In the genomic region with DNA sequence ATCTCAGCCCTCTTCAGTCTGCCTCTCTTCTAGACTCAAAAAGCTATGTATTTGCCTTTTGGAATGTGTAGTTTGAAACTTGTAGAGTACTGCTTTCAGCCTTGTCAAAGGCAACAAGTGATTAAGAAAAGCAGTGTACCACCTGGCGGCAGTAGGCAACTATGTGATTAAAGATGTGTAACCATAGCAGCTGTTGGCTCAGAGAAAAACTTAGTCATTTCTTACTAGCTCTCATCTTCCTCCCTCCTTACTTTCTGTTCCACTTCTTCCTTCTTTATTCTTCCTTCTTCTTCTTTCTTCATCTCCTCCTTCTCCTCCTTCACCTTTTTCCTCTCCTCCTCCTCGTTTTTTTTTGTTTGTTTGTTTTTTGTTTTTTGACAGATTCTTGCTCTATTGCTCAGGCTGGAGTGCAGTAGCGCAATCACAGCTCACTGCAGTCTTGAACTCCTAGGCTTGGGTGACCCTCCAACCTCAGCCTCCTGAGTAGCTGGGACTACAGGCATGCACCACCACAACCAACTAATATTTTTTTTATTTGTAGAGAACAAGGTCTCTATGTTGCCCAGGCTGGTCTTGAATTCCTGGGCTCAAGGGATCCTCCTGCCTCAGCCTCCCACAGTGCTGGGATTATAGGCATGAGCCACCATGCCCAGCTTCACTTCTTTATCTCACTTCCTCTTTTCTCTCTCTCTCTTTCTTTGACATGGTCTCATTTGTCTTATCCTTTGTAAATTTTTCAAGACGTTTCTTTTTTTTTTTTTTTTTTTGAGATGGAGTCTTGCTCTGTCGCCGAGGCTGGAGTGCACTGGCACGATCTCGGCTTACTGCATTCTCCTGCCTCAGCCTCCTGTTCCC, we compare ENCODE assay signal across 1 cellular context.
TF ChIP-seq lines count a peak whose summit lies in the region.

No MANE protein-coding gene starts in this region.

TF ChIP-seq in GM23338, 12 proteins besides CTCF, POLR2A, EP300 and RAD21 (continued from another document):
- TF ChIP-seq, protein P1, sequence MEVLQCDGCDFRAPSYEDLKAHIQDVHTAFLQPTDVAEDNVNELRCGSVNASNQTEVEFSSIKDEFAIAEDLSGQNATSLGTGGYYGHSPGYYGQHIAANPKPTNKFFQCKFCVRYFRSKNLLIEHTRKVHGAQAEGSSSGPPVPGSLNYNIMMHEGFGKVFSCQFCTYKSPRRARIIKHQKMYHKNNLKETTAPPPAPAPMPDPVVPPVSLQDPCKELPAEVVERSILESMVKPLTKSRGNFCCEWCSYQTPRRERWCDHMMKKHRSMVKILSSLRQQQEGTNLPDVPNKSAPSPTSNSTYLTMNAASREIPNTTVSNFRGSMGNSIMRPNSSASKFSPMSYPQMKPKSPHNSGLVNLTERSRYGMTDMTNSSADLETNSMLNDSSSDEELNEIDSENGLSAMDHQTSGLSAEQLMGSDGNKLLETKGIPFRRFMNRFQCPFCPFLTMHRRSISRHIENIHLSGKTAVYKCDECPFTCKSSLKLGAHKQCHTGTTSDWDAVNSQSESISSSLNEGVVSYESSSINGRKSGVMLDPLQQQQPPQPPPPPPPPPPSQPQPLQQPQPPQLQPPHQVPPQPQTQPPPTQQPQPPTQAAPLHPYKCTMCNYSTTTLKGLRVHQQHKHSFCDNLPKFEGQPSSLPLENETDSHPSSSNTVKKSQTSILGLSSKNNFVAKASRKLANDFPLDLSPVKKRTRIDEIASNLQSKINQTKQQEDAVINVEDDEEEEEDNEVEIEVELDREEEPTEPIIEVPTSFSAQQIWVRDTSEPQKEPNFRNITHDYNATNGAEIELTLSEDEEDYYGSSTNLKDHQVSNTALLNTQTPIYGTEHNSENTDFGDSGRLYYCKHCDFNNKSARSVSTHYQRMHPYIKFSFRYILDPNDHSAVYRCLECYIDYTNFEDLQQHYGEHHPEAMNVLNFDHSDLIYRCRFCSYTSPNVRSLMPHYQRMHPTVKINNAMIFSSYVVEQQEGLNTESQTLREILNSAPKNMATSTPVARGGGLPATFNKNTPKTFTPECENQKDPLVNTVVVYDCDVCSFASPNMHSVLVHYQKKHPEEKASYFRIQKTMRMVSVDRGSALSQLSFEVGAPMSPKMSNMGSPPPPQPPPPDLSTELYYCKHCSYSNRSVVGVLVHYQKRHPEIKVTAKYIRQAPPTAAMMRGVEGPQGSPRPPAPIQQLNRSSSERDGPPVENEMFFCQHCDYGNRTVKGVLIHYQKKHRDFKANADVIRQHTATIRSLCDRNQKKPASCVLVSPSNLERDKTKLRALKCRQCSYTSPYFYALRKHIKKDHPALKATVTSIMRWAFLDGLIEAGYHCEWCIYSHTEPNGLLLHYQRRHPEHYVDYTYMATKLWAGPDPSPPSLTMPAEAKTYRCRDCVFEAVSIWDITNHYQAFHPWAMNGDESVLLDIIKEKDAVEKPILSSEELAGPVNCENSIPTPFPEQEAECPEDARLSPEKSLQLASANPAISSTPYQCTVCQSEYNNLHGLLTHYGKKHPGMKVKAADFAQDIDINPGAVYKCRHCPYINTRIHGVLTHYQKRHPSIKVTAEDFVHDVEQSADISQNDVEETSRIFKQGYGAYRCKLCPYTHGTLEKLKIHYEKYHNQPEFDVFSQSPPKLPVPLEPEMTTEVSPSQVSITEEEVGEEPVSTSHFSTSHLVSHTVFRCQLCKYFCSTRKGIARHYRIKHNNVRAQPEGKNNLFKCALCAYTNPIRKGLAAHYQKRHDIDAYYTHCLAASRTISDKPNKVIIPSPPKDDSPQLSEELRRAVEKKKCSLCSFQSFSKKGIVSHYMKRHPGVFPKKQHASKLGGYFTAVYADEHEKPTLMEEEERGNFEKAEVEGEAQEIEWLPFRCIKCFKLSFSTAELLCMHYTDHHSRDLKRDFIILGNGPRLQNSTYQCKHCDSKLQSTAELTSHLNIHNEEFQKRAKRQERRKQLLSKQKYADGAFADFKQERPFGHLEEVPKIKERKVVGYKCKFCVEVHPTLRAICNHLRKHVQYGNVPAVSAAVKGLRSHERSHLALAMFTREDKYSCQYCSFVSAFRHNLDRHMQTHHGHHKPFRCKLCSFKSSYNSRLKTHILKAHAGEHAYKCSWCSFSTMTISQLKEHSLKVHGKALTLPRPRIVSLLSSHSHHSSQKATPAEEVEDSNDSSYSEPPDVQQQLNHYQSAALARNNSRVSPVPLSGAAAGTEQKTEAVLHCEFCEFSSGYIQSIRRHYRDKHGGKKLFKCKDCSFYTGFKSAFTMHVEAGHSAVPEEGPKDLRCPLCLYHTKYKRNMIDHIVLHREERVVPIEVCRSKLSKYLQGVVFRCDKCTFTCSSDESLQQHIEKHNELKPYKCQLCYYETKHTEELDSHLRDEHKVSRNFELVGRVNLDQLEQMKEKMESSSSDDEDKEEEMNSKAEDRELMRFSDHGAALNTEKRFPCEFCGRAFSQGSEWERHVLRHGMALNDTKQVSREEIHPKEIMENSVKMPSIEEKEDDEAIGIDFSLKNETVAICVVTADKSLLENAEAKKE (CRISPR knock-in tag; IDR thresholded peaks at IDR 0.05) = no peak
- TF ChIP-seq STAT1 (IDR thresholded peaks at IDR 0.05; ENCODE audit: unreplicated experiment) (no peak), ZNF331 (CRISPR knock-in tag; IDR thresholded peaks at IDR 0.05; ENCODE audit: low read depth) (no peak), NANOG (IDR thresholded peaks at IDR 0.05; ENCODE audit: borderline replicate concordance) (no peak)
- TF ChIP-seq, protein P2, sequence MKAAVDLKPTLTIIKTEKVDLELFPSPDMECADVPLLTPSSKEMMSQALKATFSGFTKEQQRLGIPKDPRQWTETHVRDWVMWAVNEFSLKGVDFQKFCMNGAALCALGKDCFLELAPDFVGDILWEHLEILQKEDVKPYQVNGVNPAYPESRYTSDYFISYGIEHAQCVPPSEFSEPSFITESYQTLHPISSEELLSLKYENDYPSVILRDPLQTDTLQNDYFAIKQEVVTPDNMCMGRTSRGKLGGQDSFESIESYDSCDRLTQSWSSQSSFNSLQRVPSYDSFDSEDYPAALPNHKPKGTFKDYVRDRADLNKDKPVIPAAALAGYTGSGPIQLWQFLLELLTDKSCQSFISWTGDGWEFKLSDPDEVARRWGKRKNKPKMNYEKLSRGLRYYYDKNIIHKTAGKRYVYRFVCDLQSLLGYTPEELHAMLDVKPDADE (IDR thresholded peaks at IDR 0.05) = no peak
